Comparison of ENCODE assay signal across 24 cellular contexts in the genomic region with DNA sequence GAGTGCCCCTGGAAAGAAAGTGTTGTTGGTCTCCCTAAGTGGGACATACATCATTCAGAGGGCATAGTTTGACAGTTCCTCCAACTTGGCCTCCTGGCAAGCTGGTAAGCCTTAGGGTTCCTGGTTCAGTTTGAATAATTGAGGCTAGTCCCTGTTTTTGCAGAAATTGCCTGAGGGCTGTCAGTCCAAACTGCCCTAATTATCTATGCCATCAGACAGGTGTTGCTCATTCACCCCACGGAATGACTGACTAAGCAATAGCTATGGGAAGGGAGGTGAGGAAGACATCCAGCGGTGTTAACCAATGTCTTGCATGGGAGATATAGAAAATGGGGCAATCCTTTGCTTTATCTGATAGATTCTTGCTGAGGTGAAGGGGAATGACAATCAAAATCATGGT.
"Had no signal": no experiment of that assay in that cellular context is flagged by ENCODE, and none has a peak within 500 bp of the region (broad histone marks: within the 10 kb centered on the region; RNA-seq: fewer than 3 reads in every experiment).

No MANE protein-coding gene starts in this region.

- DNase-seq: activated CD4-positive, alpha-beta T cell treated with anti-CD3 and anti-CD28 coated beads, Interleukin-2, amount 10 ng/mL, durations not matched to agents 24 days and 14 days; activated CD4-positive, alpha-beta T cell treated with anti-CD3 and anti-CD28 coated beads, Interleukin-2, amount 50 U/mL, for 48 hours; activated CD4-positive, CD25-positive, alpha-beta regulatory T cell treated with anti-CD3 and anti-CD28 coated beads, Interleukin-2, amount 50 U/mL, for 72 hours; activated CD8-positive, alpha-beta memory T cell treated with anti-CD3 and anti-CD28 coated beads, Interleukin-2, amount 10 ng/mL, durations not matched to agents 7 days and 5 days; activated effector memory CD4-positive, alpha-beta T cell treated with Interleukin-2 at 50 U/mL for 16 hours; activated naive CD4-positive, alpha-beta T cell; activated T-cell treated with anti-CD3 and anti-CD28 coated beads, Interleukin-2, amount 50 U/mL, for 24 hours; aorta; central memory CD4-positive, alpha-beta T cell; Karpas-422; MM.1S; NCI-H1105; NCI-H1694; NCI-H2029; NCI-H2107; NCI-H2171 treated with DMSO at 0.1 percent for 48 hours; NCI-H226; NCI-H526; NCI-H82; Peyer's patch; SHP77 had no signal

- H3K4me3 ChIP-seq: Peyer's patch, SJSA1 had no signal

- ATAC-seq: activated CD8-positive, alpha-beta memory T cell treated with anti-CD3 and anti-CD28 coated beads, Interleukin-2, amount 10 ng/mL, durations not matched to agents 7 days and 5 days; SK-N-SH treated with all-trans-retinoic acid at 6 μM for 48 hours; WTC11 had no signal
